Comparison of ENCODE assay signal across 8 cellular contexts in genomic region chr16:31117384-31118222, GRCh38. TPM values are rescaled to one million over a fixed set of nuclear protein-coding genes. Genes with fewer than 3 reads are reported as not detected.
DNase-seq lines count a peak whose midpoint lies in the region; ATAC-seq, FAIRE-seq and TF ChIP-seq lines count a peak whose summit lies in the region.

TSS of gene KAT8 (plus strand) at chr16:31117664. CDS start at chr16:31117682, 18 bp downstream.

- peak within 1 kb of the TSS; percentile 96 for H3K4me2 ChIP-seq in keratinocyte (ENCODE audit: control insufficient read depth, extremely low read depth, insufficient read depth, low read depth, low read length)

- H3K36me3 ChIP-seq in keratinocyte (ENCODE audit: control insufficient read depth in 2 of 2, extremely low read depth in 1 of 2, insufficient read depth in 2 of 2, low read length in 2 of 2), result peaks cover 10 to 26% of the 10 kb centered on the region in 2 experiments

- peak within 1 kb of the TSS; percentile 93 for H3K9ac ChIP-seq in keratinocyte (ENCODE audit: control insufficient read depth, extremely low read depth, insufficient read depth, low read length)

- dilution Hi-C loops in keratinocyte (cut with MboI; ENCODE audit: extremely low pct_ligation_motif_present, low sequenced_read_pairs), result no loop called here

- peaks cover 2% of the 10 kb centered on the region for H3K9me1 ChIP-seq in keratinocyte (ENCODE audit: control insufficient read depth, extremely low read depth, insufficient read depth, low read length)

- peaks cover 23% of the 10 kb centered on the region for H3K79me2 ChIP-seq in keratinocyte (ENCODE audit: control insufficient read depth, insufficient read depth, low read length)

- H3K27me3 ChIP-seq in keratinocyte (ENCODE audit: control insufficient read depth, extremely low read depth, insufficient read depth, low read length), result no peaks in the 10 kb centered on the region

- peak; percentile 51 for FAIRE-seq in keratinocyte (lab: Jason Lieb, UNC)

- DNase-seq in AG09319 (ENCODE audit: extremely low read depth, low read depth) (peak; percentile 91), NCI-H446 treated with DMSO at 0.1 percent for 48 hours (lab: John Stamatoyannopoulos, UW) (peak; percentile 95), cerebellar cortex (ENCODE audit: low spot score) (peak; percentile 99), keratinocyte (ENCODE audit: low read depth, low spot score) (peak; percentile 88)
- DNase-seq in stimulated activated CD4-positive, alpha-beta T cell treated with anti-CD3 and anti-CD28 coated beads, Interleukin-15, amount 100 ng/mL, for 1 hour (ENCODE audit: low read depth in 1 of 2, low spot score in 1 of 2), result peak; percentile 92

- H2AFZ ChIP-seq in keratinocyte (ENCODE audit: control insufficient read depth, low read length), result peak within 1 kb of the TSS; percentile 55

- H3K27ac ChIP-seq in keratinocyte (ENCODE audit: control insufficient read depth, insufficient read depth, low read length), result peak within 1 kb of the TSS; percentile 99

- H3K4me1 ChIP-seq in keratinocyte (ENCODE audit: control insufficient read depth, extremely low read depth, insufficient read depth, low read length), result peaks cover 16% of the 10 kb centered on the region

- ATAC-seq in GM19035 (IDR thresholded peaks at IDR 0.05; ENCODE audit: unreplicated experiment) (peak; percentile 93), HG03354 (IDR thresholded peaks at IDR 0.05; ENCODE audit: poor library complexity, severe bottlenecking, unreplicated experiment) (peak; percentile 91)
- ATAC-seq in activated CD4-positive, CD25-positive, alpha-beta regulatory T cell treated with anti-CD3 and anti-CD28 coated beads, Interleukin-2, amount 50 U/mL, for 24 hours, result peak; percentile 94

- H3K9me3 ChIP-seq in keratinocyte (ENCODE audit: control insufficient read depth, low read depth, low read length), result no peaks in the 10 kb centered on the region

- peaks cover 6% of the 10 kb centered on the region for H4K20me1 ChIP-seq in keratinocyte (ENCODE audit: control insufficient read depth, extremely low read depth, insufficient read depth, low read length)

- peak within 1 kb of the TSS; percentile 47 to 87 (median 83) for H3K4me3 ChIP-seq in keratinocyte (ENCODE audit: control insufficient read depth in 2 of 3, extremely low read depth in 1 of 3, insufficient read depth in 2 of 3, low read depth in 1 of 3, low read length in 3 of 3)

- TF ChIP-seq CTCF in AG09319 (IDR thresholded peaks at IDR 0.05; ENCODE audit: low read depth, low read length) (no peak), keratinocyte (optimal IDR thresholded peaks at IDR 0.05 in 1 of 3, IDR thresholded peaks at IDR 0.05 in 1 of 3, conservative IDR thresholded peaks at IDR 0.05 in 1 of 3; ENCODE audit: extremely low read depth in 1 of 3, insufficient read depth in 2 of 3, low read length in 3 of 3) (no peak)

RNA-seq across cellular contexts. Expression of gene KAT8, which starts in this region (rescaled TPM):
- polyA plus RNA-seq in keratinocyte, result 25.9 to 26.4 TPM (median 26.1 TPM) in 3 replicates
- 21.1 TPM for polyA plus RNA-seq in keratinocyte (2011; ENCODE audit: low read depth)
- 16.3 and 17.4 TPM in 2 replicates for polyA plus RNA-seq in keratinocyte (2011; cell fraction: cytosol; rRNA removed)
- polyA plus RNA-seq in keratinocyte (2011; cell fraction: nucleus; rRNA removed), result 40.6 and 41.8 TPM in 2 replicates
- polyA plus RNA-seq in keratinocyte (2012; ENCODE audit: low replicate concordance), result 20.1 and 28.2 TPM in 2 replicates
- polyA minus RNA-seq in keratinocyte, result 13.0 to 20.1 TPM (median 15.9 TPM) in 3 replicates
- 17.3 TPM for polyA minus RNA-seq in keratinocyte (2011; cell fraction: cytosol; rRNA and poly(A)+ RNA removed)
- 9.5 and 13.0 TPM in 2 replicates for polyA minus RNA-seq in keratinocyte (2011; cell fraction: nucleus; rRNA and poly(A)+ RNA removed)

Comparison
In these comparisons a context has a peak if more than half of its experiments do, and no peak if none do; other contexts are left out.
1. Peak in every context shown above with its lines: DNase-seq, ATAC-seq, H3K4me3 ChIP-seq and H3K27ac ChIP-seq.